In the genomic region with DNA sequence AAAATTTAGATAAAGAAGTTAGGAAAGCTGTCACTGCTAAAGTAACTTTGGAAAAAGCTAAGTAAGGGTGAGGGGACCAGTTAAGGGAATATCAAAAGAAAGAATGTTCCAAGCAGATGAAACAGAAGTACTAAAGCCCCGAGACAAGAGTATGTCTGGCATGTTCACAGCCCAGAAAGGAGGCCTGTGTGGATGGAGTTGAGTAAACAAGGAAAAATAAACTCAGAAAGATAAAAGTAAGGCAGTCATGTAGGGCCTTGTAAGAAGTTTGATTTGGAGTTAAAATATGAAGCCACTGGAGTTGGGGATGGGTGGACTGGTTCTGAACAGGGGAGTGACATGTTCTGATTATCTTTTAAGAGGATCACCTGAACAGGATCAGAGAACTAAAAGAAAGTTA, we compare ENCODE assay signal across 1 cellular context.
TF ChIP-seq lines count a peak whose summit lies in the region.

No MANE protein-coding gene starts in this region.

TF ChIP-seq in GM23338, 12 proteins besides CTCF, POLR2A, EP300 and RAD21 (continued from another document):
- TF ChIP-seq, protein P1, sequence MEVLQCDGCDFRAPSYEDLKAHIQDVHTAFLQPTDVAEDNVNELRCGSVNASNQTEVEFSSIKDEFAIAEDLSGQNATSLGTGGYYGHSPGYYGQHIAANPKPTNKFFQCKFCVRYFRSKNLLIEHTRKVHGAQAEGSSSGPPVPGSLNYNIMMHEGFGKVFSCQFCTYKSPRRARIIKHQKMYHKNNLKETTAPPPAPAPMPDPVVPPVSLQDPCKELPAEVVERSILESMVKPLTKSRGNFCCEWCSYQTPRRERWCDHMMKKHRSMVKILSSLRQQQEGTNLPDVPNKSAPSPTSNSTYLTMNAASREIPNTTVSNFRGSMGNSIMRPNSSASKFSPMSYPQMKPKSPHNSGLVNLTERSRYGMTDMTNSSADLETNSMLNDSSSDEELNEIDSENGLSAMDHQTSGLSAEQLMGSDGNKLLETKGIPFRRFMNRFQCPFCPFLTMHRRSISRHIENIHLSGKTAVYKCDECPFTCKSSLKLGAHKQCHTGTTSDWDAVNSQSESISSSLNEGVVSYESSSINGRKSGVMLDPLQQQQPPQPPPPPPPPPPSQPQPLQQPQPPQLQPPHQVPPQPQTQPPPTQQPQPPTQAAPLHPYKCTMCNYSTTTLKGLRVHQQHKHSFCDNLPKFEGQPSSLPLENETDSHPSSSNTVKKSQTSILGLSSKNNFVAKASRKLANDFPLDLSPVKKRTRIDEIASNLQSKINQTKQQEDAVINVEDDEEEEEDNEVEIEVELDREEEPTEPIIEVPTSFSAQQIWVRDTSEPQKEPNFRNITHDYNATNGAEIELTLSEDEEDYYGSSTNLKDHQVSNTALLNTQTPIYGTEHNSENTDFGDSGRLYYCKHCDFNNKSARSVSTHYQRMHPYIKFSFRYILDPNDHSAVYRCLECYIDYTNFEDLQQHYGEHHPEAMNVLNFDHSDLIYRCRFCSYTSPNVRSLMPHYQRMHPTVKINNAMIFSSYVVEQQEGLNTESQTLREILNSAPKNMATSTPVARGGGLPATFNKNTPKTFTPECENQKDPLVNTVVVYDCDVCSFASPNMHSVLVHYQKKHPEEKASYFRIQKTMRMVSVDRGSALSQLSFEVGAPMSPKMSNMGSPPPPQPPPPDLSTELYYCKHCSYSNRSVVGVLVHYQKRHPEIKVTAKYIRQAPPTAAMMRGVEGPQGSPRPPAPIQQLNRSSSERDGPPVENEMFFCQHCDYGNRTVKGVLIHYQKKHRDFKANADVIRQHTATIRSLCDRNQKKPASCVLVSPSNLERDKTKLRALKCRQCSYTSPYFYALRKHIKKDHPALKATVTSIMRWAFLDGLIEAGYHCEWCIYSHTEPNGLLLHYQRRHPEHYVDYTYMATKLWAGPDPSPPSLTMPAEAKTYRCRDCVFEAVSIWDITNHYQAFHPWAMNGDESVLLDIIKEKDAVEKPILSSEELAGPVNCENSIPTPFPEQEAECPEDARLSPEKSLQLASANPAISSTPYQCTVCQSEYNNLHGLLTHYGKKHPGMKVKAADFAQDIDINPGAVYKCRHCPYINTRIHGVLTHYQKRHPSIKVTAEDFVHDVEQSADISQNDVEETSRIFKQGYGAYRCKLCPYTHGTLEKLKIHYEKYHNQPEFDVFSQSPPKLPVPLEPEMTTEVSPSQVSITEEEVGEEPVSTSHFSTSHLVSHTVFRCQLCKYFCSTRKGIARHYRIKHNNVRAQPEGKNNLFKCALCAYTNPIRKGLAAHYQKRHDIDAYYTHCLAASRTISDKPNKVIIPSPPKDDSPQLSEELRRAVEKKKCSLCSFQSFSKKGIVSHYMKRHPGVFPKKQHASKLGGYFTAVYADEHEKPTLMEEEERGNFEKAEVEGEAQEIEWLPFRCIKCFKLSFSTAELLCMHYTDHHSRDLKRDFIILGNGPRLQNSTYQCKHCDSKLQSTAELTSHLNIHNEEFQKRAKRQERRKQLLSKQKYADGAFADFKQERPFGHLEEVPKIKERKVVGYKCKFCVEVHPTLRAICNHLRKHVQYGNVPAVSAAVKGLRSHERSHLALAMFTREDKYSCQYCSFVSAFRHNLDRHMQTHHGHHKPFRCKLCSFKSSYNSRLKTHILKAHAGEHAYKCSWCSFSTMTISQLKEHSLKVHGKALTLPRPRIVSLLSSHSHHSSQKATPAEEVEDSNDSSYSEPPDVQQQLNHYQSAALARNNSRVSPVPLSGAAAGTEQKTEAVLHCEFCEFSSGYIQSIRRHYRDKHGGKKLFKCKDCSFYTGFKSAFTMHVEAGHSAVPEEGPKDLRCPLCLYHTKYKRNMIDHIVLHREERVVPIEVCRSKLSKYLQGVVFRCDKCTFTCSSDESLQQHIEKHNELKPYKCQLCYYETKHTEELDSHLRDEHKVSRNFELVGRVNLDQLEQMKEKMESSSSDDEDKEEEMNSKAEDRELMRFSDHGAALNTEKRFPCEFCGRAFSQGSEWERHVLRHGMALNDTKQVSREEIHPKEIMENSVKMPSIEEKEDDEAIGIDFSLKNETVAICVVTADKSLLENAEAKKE (CRISPR knock-in tag; IDR thresholded peaks at IDR 0.05) = no peak
- TF ChIP-seq STAT1 (IDR thresholded peaks at IDR 0.05; ENCODE audit: unreplicated experiment) (no peak), NANOG (IDR thresholded peaks at IDR 0.05; ENCODE audit: borderline replicate concordance) (no peak), JUNB (IDR thresholded peaks at IDR 0.05; ENCODE audit: unreplicated experiment) (no peak), EZH2phosphoT487 (IDR thresholded peaks at IDR 0.05; ENCODE audit: unreplicated experiment) (no peak), ZNF114 (CRISPR knock-in tag; IDR thresholded peaks at IDR 0.05) (no peak), ZNF331 (CRISPR knock-in tag; IDR thresholded peaks at IDR 0.05; ENCODE audit: low read depth) (no peak)
- TF ChIP-seq, protein P2, sequence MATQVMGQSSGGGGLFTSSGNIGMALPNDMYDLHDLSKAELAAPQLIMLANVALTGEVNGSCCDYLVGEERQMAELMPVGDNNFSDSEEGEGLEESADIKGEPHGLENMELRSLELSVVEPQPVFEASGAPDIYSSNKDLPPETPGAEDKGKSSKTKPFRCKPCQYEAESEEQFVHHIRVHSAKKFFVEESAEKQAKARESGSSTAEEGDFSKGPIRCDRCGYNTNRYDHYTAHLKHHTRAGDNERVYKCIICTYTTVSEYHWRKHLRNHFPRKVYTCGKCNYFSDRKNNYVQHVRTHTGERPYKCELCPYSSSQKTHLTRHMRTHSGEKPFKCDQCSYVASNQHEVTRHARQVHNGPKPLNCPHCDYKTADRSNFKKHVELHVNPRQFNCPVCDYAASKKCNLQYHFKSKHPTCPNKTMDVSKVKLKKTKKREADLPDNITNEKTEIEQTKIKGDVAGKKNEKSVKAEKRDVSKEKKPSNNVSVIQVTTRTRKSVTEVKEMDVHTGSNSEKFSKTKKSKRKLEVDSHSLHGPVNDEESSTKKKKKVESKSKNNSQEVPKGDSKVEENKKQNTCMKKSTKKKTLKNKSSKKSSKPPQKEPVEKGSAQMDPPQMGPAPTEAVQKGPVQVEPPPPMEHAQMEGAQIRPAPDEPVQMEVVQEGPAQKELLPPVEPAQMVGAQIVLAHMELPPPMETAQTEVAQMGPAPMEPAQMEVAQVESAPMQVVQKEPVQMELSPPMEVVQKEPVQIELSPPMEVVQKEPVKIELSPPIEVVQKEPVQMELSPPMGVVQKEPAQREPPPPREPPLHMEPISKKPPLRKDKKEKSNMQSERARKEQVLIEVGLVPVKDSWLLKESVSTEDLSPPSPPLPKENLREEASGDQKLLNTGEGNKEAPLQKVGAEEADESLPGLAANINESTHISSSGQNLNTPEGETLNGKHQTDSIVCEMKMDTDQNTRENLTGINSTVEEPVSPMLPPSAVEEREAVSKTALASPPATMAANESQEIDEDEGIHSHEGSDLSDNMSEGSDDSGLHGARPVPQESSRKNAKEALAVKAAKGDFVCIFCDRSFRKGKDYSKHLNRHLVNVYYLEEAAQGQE (IDR thresholded peaks at IDR 0.05; ENCODE audit: unreplicated experiment) = no peak
- TF ChIP-seq, protein P3, sequence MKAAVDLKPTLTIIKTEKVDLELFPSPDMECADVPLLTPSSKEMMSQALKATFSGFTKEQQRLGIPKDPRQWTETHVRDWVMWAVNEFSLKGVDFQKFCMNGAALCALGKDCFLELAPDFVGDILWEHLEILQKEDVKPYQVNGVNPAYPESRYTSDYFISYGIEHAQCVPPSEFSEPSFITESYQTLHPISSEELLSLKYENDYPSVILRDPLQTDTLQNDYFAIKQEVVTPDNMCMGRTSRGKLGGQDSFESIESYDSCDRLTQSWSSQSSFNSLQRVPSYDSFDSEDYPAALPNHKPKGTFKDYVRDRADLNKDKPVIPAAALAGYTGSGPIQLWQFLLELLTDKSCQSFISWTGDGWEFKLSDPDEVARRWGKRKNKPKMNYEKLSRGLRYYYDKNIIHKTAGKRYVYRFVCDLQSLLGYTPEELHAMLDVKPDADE (IDR thresholded peaks at IDR 0.05) = no peak
